Comparison of ENCODE assay signal across 18 cellular contexts in genomic region chr12:39613525-39613924, GRCh38. TPM values are rescaled to one million over a fixed set of nuclear protein-coding genes. Genes with fewer than 3 reads are reported as not detected.
DNase-seq lines count a peak whose midpoint lies in the region; ATAC-seq and TF ChIP-seq lines count a peak whose summit lies in the region.
"Had no signal": no experiment of that assay in that cellular context is flagged by ENCODE, and none has a peak within 500 bp of the region (broad histone marks: within the 10 kb centered on the region; RNA-seq: fewer than 3 reads in every experiment).

No MANE protein-coding gene starts in this region.

- H2AFZ ChIP-seq in PC-3 (ENCODE audit: low read length), result no peak overlapping the region

- H3K9me3 ChIP-seq in left ventricle myocardium inferior (replicated peaks) (no peaks in the 10 kb centered on the region), subcutaneous abdominal adipose tissue (ENCODE audit: control insufficient read depth in 5 of 5, low read length in 5 of 5) (no peaks in the 10 kb centered on the region), PC-3 (ENCODE audit: low read length) (no peaks in the 10 kb centered on the region)
- H3K9me3 ChIP-seq: mucosa of descending colon, upper lobe of left lung had no signal

- no peaks in the 10 kb centered on the region for H3K9me2 ChIP-seq in PC-3 (replicated peaks; ENCODE audit: low read length)

- H3K27me3 ChIP-seq in left ventricle myocardium inferior (ENCODE audit: low read depth) (no peaks in the 10 kb centered on the region), subcutaneous abdominal adipose tissue (ENCODE audit: control insufficient read depth in 5 of 5, insufficient read depth in 4 of 5, low read length in 5 of 5) (no peaks in the 10 kb centered on the region), PC-3 (ENCODE audit: low read length) (no peaks in the 10 kb centered on the region)
- H3K27me3 ChIP-seq: upper lobe of left lung had no signal

- no TSS peak for BruUV-seq in PC-3 (replicated peaks; lab: Mats Ljungman, UMichigan)

- H3K27ac ChIP-seq in left ventricle myocardium inferior (replicated peaks), result peak overlapping the region; percentile 85
- H3K27ac ChIP-seq in subcutaneous abdominal adipose tissue (ENCODE audit: low read depth, low read length), result peak overlapping the region; percentile 91
- H3K27ac ChIP-seq in PC-3 (ENCODE audit: low read length), result no peak overlapping the region
- H3K27ac ChIP-seq: epithelial cell of prostate, upper lobe of left lung had no signal

- no peak for TF ChIP-seq CTCF in left ventricle myocardium inferior (IDR thresholded peaks at IDR 0.05; ENCODE audit: borderline replicate concordance)
- no peak for TF ChIP-seq CTCF in PC-3 (conservative IDR thresholded peaks at IDR 0.05; ENCODE audit: low read depth, low read length)

- ATAC-seq in Right ventricle myocardium inferior, result no peak
- ATAC-seq in PC-3, result no peak
- ATAC-seq: mucosa of descending colon had no signal

- H3K9ac ChIP-seq in subcutaneous abdominal adipose tissue (ENCODE audit: low read length in 5 of 5) (peak overlapping the region in 2 of 5 donors; percentile 69 to 88), PC-3 (ENCODE audit: low read length) (no peak overlapping the region)

- H3K27ac Mint-ChIP-seq in activated naive CD8-positive, alpha-beta T cell, result peak overlapping the region; percentile 93

- H3K4me1 ChIP-seq in left ventricle myocardium inferior (peaks cover 39% of the 10 kb centered on the region), subcutaneous abdominal adipose tissue (ENCODE audit: control insufficient read depth in 5 of 5, insufficient read depth in 5 of 5, low read length in 5 of 5) (peaks cover 0 to 31% (median 11%) of the 10 kb centered on the region in 5 donors), PC-3 (ENCODE audit: insufficient read depth, low read length) (no peaks in the 10 kb centered on the region)
- H3K4me1 ChIP-seq: upper lobe of left lung had no signal

- H3K79me2 ChIP-seq in PC-3 (ENCODE audit: low read length), result no peaks in the 10 kb centered on the region

- intact Hi-C loops in left ventricle myocardium inferior (cut with micrococcal nuclease), result no loop called here
- intact Hi-C loops in Right ventricle myocardium inferior (cut with DNase I), result loop anchor here (2.0 kb wide), 1 partner anchor 171 kb away; the partner anchor contains the start of gene KIF21A
- intact Hi-C loops in PC-3 (cut with micrococcal nuclease), result no loop called here

- H3F3A ChIP-seq in PC-3 (ENCODE audit: low read length, unreplicated experiment), result no peaks in the 10 kb centered on the region

- CTCF ChIA-PET in PC-3 (lab: Charles Lee), result no interaction called here

- H3K36me3 ChIP-seq in left ventricle myocardium inferior (no peaks in the 10 kb centered on the region), subcutaneous abdominal adipose tissue (ENCODE audit: control insufficient read depth in 5 of 5, insufficient read depth in 5 of 5, low read length in 5 of 5) (peaks cover 0 to 2% (median 0%) of the 10 kb centered on the region in 5 donors), PC-3 (ENCODE audit: low read depth, low read length) (no peaks in the 10 kb centered on the region)
- H3K36me3 ChIP-seq: upper lobe of left lung had no signal

- H3K4me1 Mint-ChIP-seq in activated naive CD8-positive, alpha-beta T cell (ENCODE audit: low read depth), result peaks cover 72% of the 10 kb centered on the region

- H3K4me2 ChIP-seq in PC-3 (ENCODE audit: low read length), result no peak overlapping the region

- peak overlapping the region; percentile 66 for H3K4me3 Mint-ChIP-seq in activated naive CD8-positive, alpha-beta T cell

- POLR2A ChIA-PET in PC-3 (lab: Charles Lee; ENCODE audit: unreplicated experiment), result no interaction called here

- peaks cover 16% of the 10 kb centered on the region for H3K36me3 Mint-ChIP-seq in activated naive CD8-positive, alpha-beta T cell

- H4K20me1 ChIP-seq in PC-3 (ENCODE audit: low read length), result no peaks in the 10 kb centered on the region

- peak overlapping the region; percentile 68 for H3K4me3 ChIP-seq in left ventricle myocardium inferior
- peak overlapping the region in 4 of 5 donors; percentile 34 to 67 (median 46) for H3K4me3 ChIP-seq in subcutaneous abdominal adipose tissue (ENCODE audit: low read depth in 1 of 5, low read length in 5 of 5)
- H3K4me3 ChIP-seq in PC-3 (ENCODE audit: low read length), result no peak overlapping the region
- H3K4me3 ChIP-seq: mucosa of descending colon, upper lobe of left lung had no signal

- no peaks in the 10 kb centered on the region for H3K27me3 Mint-ChIP-seq in activated naive CD8-positive, alpha-beta T cell

- DNase-seq in NCI-H82 (lab: John Stamatoyannopoulos, UW) (peak; percentile 12), NCI-H82 treated with DMSO at 0.1 percent for 48 hours (lab: John Stamatoyannopoulos, UW; ENCODE audit: unreplicated experiment) (no peak), left ventricle myocardium inferior (no peak), Right ventricle myocardium inferior (ENCODE audit: missing footprints) (no peak), NOMO-1 treated with DMSO at 0.1 percent for 48 hours (lab: John Stamatoyannopoulos, UW; ENCODE audit: unreplicated experiment) (no peak), PC-3 (no peak)
- DNase-seq: 8988T; AML-193; central memory CD4-positive, alpha-beta T cell; mucosa of descending colon; NCI-H1048; NCI-H2081; small intestine had no signal

- no peaks in the 10 kb centered on the region for H3K9me3 Mint-ChIP-seq in activated naive CD8-positive, alpha-beta T cell (ENCODE audit: low read depth)

RNA-seq across cellular contexts. Expression of gene ABCD2, which starts 6.1 kb away (rescaled TPM):
- 6.5 TPM for total RNA-seq in left ventricle myocardium inferior
- total RNA-seq in Right ventricle myocardium inferior, result 9.4 TPM
- total RNA-seq in PC-3 (2014; rRNA removed), result not detected in 2 replicates
- total RNA-seq: pulmonary artery endothelial cell had no signal
